In genomic region chr11:17927041-17927440, GRCh38 we compare ENCODE assay signal across 17 cellular contexts.
"Had no signal": no experiment of that assay in that cellular context is flagged by ENCODE, and none has a peak within 500 bp of the region (broad histone marks: within the 10 kb centered on the region; RNA-seq: fewer than 3 reads in every experiment).

No MANE protein-coding gene starts in this region.

- H3K27ac ChIP-seq: coronary artery, left lung, lower lobe of right lung, right atrium auricular region, stomach, thoracic aorta, transverse colon had no signal

- H3K4me1 ChIP-seq: transverse colon had no signal

- H3K9me3 Mint-ChIP-seq: endodermal cell; immature natural killer cell; memory B cell; natural killer cell treated with Interleukin-12 subunit alpha and Interleukin-12 subunit beta and Interleukin-15 and Interleukin-18, amount 100 ng/mL, for 72 hours had no signal

- H3K4me3 Mint-ChIP-seq: endodermal cell; immature natural killer cell; memory B cell; natural killer cell treated with Interleukin-12 subunit alpha and Interleukin-12 subunit beta and Interleukin-15 and Interleukin-18, amount 100 ng/mL, for 72 hours had no signal

- DNase-seq: effector CD4-positive, alpha-beta T cell; endodermal cell; erythroblast; immature natural killer cell; left lung; lower lobe of right lung; midbrain; small intestine; stimulated activated CD4-positive, alpha-beta T cell treated with anti-CD3 and anti-CD28 coated beads, Interleukin-12 subunit alpha, Interleukin-12 subunit beta, amount 100 ng/mL, for 4 hours; stimulated activated naive CD4-positive, alpha-beta T cell; stomach; transverse colon had no signal

- ATAC-seq: left lung; lower lobe of right lung; natural killer cell treated with Interleukin-12 subunit alpha and Interleukin-12 subunit beta and Interleukin-15 and Interleukin-18, amount 100 ng/mL, for 72 hours had no signal

- H3K4me1 Mint-ChIP-seq: memory B cell had no signal

- H3K36me3 ChIP-seq: lower lobe of right lung, right atrium auricular region, thoracic aorta, transverse colon had no signal

- H3K27me3 ChIP-seq: left lung, right atrium auricular region, stomach, transverse colon had no signal

- H3K27ac Mint-ChIP-seq: endodermal cell; memory B cell; natural killer cell treated with Interleukin-12 subunit alpha and Interleukin-12 subunit beta and Interleukin-15 and Interleukin-18, amount 100 ng/mL, for 72 hours had no signal

- H3K9me3 ChIP-seq: left lung, lower lobe of right lung, right atrium auricular region, stomach, thoracic aorta, transverse colon had no signal

- H3K4me3 ChIP-seq: coronary artery, left lung, lower lobe of right lung, right atrium auricular region, stomach, thoracic aorta, transverse colon had no signal

- H3K27me3 Mint-ChIP-seq: memory B cell; natural killer cell treated with Interleukin-12 subunit alpha and Interleukin-12 subunit beta and Interleukin-15 and Interleukin-18, amount 100 ng/mL, for 72 hours had no signal
